Comparison of ENCODE assay signal across 2 cellular contexts in genomic region chr1:24909388-24909898, GRCh38.
TF ChIP-seq lines count a peak whose summit lies in the region.

No MANE protein-coding gene starts in this region.

TF ChIP-seq in IMR-90, 13 proteins besides CTCF, POLR2A, EP300 and RAD21:
- TF ChIP-seq MAZ (IDR thresholded peaks at IDR 0.05; ENCODE audit: borderline replicate concordance, low read depth, low read length) (no peak), FOS (IDR thresholded peaks at IDR 0.05; ENCODE audit: low read depth, low read length) (no peak), ELK1 (IDR thresholded peaks at IDR 0.05; ENCODE audit: borderline replicate concordance, low read depth, low read length) (no peak), CEBPB (IDR thresholded peaks at IDR 0.05; ENCODE audit: low read depth, low read length) (no peak), SMC3 (IDR thresholded peaks at IDR 0.05; ENCODE audit: low read depth, low read length) (peak; percentile 42; the same call in 1 of the 2 replicates), BHLHE40 (IDR thresholded peaks at IDR 0.05; ENCODE audit: low read depth, low read length) (no peak), NFE2L2 (IDR thresholded peaks at IDR 0.05; ENCODE audit: low read depth, low read length) (no peak), RCOR1 (IDR thresholded peaks at IDR 0.05; ENCODE audit: insufficient replicate concordance, low read length) (peak; percentile 65), MAFK (IDR thresholded peaks at IDR 0.05; ENCODE audit: low read depth, low read length) (no peak)
TF ChIP-seq in IMR-90: peak in this region for 2.

TF ChIP-seq in GM12878, 131 proteins besides CTCF, POLR2A, EP300 and RAD21:
- peak; percentile 29; the same call in 1 of the 2 replicates for TF ChIP-seq IKZF1 (conservative IDR thresholded peaks at IDR 0.05)
- 0 out of 2 replicates have a peak, but pooled peaks have one; percentile 32 for TF ChIP-seq SMAD5 (IDR thresholded peaks at IDR 0.05; ENCODE audit: low read depth)
- TF ChIP-seq POLR2AphosphoS5 (IDR thresholded peaks at IDR 0.05; ENCODE audit: low read length), result 0 out of 2 replicates have a peak, but pooled peaks have one; percentile 28
- no peak for TF ChIP-seq YY1 (IDR thresholded peaks at IDR 0.05; ENCODE audit: low read depth, low read length)
